ENCODE assay signal across 1 cellular context in the genomic region with DNA sequence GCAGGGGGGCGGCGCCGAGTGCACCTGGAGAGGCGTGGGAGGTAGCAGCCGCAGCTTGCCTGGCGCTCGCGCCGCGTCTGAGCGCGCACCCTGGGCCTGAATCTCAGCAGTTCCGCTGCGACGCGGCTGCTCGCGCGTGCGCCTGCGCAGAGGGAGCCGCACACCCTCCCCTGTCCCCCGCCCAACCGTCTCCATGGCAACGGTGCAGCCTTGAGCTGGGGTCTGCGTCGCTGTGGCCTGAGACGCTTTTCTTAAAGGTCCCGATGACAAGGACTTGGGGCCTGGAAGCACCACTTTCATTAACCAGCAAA.
TF ChIP-seq lines count a peak whose summit lies in the region.

A gene with protein sequence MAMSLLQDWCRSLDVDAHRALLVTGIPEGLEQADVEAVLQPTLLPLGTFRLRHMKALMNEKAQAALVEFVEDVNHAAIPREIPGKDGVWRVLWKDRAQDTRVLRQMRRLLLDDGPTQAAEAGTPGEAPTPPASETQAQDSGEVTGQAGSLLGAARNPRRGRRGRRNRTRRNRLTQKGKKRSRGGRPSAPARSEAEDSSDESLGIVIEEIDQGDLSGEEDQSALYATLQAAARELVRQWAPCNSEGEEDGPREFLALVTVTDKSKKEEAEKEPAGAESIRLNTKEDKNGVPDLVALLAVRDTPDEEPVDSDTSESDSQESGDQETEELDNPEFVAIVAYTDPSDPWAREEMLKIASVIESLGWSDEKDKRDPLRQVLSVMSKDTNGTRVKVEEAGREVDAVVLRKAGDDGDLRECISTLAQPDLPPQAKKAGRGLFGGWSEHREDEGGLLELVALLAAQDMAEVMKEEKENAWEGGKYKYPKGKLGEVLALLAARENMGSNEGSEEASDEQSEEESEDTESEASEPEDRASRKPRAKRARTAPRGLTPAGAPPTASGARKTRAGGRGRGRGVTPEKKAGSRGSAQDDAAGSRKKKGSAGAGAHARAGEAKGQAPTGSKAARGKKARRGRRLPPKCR (minus strand): TSS at position 79 of the 311 bp plus-strand sequence. CDS start 402 bp downstream, outside the sequence.

TF ChIP-seq in K562, 482 proteins besides CTCF, POLR2A, EP300 and RAD21 (continued from another document):
- TF ChIP-seq, protein P1, sequence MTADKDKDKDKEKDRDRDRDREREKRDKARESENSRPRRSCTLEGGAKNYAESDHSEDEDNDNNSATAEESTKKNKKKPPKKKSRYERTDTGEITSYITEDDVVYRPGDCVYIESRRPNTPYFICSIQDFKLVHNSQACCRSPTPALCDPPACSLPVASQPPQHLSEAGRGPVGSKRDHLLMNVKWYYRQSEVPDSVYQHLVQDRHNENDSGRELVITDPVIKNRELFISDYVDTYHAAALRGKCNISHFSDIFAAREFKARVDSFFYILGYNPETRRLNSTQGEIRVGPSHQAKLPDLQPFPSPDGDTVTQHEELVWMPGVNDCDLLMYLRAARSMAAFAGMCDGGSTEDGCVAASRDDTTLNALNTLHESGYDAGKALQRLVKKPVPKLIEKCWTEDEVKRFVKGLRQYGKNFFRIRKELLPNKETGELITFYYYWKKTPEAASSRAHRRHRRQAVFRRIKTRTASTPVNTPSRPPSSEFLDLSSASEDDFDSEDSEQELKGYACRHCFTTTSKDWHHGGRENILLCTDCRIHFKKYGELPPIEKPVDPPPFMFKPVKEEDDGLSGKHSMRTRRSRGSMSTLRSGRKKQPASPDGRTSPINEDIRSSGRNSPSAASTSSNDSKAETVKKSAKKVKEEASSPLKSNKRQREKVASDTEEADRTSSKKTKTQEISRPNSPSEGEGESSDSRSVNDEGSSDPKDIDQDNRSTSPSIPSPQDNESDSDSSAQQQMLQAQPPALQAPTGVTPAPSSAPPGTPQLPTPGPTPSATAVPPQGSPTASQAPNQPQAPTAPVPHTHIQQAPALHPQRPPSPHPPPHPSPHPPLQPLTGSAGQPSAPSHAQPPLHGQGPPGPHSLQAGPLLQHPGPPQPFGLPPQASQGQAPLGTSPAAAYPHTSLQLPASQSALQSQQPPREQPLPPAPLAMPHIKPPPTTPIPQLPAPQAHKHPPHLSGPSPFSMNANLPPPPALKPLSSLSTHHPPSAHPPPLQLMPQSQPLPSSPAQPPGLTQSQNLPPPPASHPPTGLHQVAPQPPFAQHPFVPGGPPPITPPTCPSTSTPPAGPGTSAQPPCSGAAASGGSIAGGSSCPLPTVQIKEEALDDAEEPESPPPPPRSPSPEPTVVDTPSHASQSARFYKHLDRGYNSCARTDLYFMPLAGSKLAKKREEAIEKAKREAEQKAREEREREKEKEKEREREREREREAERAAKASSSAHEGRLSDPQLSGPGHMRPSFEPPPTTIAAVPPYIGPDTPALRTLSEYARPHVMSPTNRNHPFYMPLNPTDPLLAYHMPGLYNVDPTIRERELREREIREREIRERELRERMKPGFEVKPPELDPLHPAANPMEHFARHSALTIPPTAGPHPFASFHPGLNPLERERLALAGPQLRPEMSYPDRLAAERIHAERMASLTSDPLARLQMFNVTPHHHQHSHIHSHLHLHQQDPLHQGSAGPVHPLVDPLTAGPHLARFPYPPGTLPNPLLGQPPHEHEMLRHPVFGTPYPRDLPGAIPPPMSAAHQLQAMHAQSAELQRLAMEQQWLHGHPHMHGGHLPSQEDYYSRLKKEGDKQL (CRISPR knock-in tag; IDR thresholded peaks at IDR 0.05; ENCODE audit: borderline replicate concordance): no peak
- TF ChIP-seq NCOA4 (IDR thresholded peaks at IDR 0.05; ENCODE audit: partially characterized antibody): no peak
- no peak for TF ChIP-seq SRSF7 (optimal IDR thresholded peaks at IDR 0.05; ENCODE audit: low read depth, low read length)
- no peak for TF ChIP-seq GABPB2 (CRISPR knock-in tag; conservative IDR thresholded peaks at IDR 0.05)
- no peak for TF ChIP-seq SRSF9 (IDR thresholded peaks at IDR 0.05; ENCODE audit: borderline replicate concordance, low read depth, low read length)
- TF ChIP-seq RFX1 (IDR thresholded peaks at IDR 0.05): peak; percentile 88
- TF ChIP-seq KAT2B (IDR thresholded peaks at IDR 0.05; ENCODE audit: low read depth, low read length): no peak
- TF ChIP-seq, protein P2, sequence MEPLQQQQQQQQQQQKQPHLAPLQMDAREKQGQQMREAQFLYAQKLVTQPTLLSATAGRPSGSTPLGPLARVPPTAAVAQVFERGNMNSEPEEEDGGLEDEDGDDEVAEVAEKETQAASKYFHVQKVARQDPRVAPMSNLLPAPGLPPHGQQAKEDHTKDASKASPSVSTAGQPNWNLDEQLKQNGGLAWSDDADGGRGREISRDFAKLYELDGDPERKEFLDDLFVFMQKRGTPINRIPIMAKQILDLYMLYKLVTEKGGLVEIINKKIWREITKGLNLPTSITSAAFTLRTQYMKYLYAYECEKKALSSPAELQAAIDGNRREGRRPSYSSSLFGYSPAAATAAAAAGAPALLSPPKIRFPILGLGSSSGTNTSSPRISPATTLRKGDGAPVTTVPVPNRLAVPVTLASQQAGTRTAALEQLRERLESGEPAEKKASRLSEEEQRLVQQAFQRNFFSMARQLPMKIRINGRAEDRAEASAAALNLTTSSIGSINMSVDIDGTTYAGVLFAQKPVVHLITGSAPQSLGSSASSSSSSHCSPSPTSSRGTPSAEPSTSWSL (CRISPR knock-in tag; IDR thresholded peaks at IDR 0.05; ENCODE audit: borderline replicate concordance): no peak
- no peak for TF ChIP-seq TEAD2 (tag; IDR thresholded peaks at IDR 0.05)
- TF ChIP-seq, protein P3, sequence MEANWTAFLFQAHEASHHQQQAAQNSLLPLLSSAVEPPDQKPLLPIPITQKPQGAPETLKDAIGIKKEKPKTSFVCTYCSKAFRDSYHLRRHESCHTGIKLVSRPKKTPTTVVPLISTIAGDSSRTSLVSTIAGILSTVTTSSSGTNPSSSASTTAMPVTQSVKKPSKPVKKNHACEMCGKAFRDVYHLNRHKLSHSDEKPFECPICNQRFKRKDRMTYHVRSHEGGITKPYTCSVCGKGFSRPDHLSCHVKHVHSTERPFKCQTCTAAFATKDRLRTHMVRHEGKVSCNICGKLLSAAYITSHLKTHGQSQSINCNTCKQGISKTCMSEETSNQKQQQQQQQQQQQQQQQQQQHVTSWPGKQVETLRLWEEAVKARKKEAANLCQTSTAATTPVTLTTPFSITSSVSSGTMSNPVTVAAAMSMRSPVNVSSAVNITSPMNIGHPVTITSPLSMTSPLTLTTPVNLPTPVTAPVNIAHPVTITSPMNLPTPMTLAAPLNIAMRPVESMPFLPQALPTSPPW (CRISPR knock-in tag; IDR thresholded peaks at IDR 0.05): peak; percentile 83
- TF ChIP-seq, protein P4, sequence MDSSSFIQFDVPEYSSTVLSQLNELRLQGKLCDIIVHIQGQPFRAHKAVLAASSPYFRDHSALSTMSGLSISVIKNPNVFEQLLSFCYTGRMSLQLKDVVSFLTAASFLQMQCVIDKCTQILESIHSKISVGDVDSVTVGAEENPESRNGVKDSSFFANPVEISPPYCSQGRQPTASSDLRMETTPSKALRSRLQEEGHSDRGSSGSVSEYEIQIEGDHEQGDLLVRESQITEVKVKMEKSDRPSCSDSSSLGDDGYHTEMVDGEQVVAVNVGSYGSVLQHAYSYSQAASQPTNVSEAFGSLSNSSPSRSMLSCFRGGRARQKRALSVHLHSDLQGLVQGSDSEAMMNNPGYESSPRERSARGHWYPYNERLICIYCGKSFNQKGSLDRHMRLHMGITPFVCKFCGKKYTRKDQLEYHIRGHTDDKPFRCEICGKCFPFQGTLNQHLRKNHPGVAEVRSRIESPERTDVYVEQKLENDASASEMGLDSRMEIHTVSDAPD (CRISPR knock-in tag; IDR thresholded peaks at IDR 0.05): no peak
- peak; percentile 90 to 91 for TF ChIP-seq NRF1 (conservative IDR thresholded peaks at IDR 0.05 in 1 of 2, IDR thresholded peaks at IDR 0.05 in 1 of 2)
- no peak for TF ChIP-seq ZFP1 (CRISPR knock-in tag; IDR thresholded peaks at IDR 0.05)
- TF ChIP-seq BACH1 (tag; IDR thresholded peaks at IDR 0.05): no peak
- no peak for TF ChIP-seq E2F3 (CRISPR knock-in tag; IDR thresholded peaks at IDR 0.05)
- no peak for TF ChIP-seq PML (IDR thresholded peaks at IDR 0.05; ENCODE audit: low read length)
